In the genomic region with DNA sequence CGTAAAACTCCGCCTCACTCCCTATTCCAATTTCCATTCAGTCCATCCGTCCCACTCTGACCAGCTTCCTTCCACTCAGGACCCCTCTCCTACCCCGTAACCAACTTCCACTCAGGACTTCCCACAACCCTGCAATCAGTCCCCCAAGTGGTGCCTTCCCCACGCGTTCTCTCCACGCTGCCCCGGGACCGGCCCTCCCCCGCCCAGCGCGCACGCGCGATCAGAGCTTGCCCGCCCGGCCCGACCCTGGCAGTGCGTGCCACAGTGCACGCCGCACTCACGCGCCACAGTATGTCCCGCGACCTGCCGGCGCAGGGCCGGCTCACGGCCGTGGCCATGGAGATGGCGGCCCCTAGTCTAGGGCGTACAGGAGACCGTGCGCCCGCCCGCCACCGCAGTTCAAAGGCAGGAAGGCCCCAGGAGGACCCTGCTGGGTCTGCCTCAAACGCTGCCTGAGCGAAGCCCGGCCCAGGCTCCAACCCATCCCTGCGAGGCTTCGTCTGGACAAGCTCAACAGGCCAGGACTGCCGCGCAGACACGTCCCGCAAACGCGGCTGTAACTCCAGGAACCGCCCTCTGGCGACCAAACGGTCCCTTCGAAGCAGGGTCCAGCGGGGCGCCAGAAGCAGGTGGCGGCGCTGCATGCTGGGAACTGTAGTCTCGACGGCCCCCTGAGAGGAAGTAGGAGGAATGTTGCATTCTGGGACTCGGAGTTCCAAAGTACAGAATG, we compare ENCODE assay signal across 1 cellular context.
TF ChIP-seq lines count a peak whose summit lies in the region.

A gene with protein sequence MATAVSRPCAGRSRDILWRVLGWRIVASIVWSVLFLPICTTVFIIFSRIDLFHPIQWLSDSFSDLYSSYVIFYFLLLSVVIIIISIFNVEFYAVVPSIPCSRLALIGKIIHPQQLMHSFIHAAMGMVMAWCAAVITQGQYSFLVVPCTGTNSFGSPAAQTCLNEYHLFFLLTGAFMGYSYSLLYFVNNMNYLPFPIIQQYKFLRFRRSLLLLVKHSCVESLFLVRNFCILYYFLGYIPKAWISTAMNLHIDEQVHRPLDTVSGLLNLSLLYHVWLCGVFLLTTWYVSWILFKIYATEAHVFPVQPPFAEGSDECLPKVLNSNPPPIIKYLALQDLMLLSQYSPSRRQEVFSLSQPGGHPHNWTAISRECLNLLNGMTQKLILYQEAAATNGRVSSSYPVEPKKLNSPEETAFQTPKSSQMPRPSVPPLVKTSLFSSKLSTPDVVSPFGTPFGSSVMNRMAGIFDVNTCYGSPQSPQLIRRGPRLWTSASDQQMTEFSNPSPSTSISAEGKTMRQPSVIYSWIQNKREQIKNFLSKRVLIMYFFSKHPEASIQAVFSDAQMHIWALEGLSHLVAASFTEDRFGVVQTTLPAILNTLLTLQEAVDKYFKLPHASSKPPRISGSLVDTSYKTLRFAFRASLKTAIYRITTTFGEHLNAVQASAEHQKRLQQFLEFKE (minus strand): TSS at position 373 of the 730 bp plus-strand sequence. CDS start 35 bp downstream, at position 338.

TF ChIP-seq in K562, 482 proteins besides CTCF, POLR2A, EP300 and RAD21 (continued from another document and continues in another):
- TF ChIP-seq ZNF318 (IDR thresholded peaks at IDR 0.05; ENCODE audit: borderline replicate concordance in 1 of 2, low read depth in 1 of 2): no peak
- TF ChIP-seq U2AF2 (optimal IDR thresholded peaks at IDR 0.05; ENCODE audit: low read depth, low read length): no peak
- peak; percentile 95 for TF ChIP-seq DIDO1 (tag; IDR thresholded peaks at IDR 0.05; ENCODE audit: low read depth)
- TF ChIP-seq ZNF780A (CRISPR knock-in tag; IDR thresholded peaks at IDR 0.05): no peak
- peak; percentile 97 for TF ChIP-seq RBBP5 (IDR thresholded peaks at IDR 0.05; ENCODE audit: borderline replicate concordance, insufficient read depth, low read length, poor library complexity, severe bottlenecking)
- TF ChIP-seq, protein P1, sequence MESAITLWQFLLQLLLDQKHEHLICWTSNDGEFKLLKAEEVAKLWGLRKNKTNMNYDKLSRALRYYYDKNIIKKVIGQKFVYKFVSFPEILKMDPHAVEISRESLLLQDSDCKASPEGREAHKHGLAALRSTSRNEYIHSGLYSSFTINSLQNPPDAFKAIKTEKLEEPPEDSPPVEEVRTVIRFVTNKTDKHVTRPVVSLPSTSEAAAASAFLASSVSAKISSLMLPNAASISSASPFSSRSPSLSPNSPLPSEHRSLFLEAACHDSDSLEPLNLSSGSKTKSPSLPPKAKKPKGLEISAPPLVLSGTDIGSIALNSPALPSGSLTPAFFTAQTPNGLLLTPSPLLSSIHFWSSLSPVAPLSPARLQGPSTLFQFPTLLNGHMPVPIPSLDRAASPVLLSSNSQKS (CRISPR knock-in tag; IDR thresholded peaks at IDR 0.05): 0 out of 2 replicates have a peak, but pooled peaks have one; percentile 29
- TF ChIP-seq BHLHE40 (IDR thresholded peaks at IDR 0.05; ENCODE audit: low read length): peak; percentile 84
- peak; percentile 90 for TF ChIP-seq C11orf30 (IDR thresholded peaks at IDR 0.05; ENCODE audit: low read depth)
- TF ChIP-seq ARID1B (IDR thresholded peaks at IDR 0.05): no peak
- TF ChIP-seq, protein P2, sequence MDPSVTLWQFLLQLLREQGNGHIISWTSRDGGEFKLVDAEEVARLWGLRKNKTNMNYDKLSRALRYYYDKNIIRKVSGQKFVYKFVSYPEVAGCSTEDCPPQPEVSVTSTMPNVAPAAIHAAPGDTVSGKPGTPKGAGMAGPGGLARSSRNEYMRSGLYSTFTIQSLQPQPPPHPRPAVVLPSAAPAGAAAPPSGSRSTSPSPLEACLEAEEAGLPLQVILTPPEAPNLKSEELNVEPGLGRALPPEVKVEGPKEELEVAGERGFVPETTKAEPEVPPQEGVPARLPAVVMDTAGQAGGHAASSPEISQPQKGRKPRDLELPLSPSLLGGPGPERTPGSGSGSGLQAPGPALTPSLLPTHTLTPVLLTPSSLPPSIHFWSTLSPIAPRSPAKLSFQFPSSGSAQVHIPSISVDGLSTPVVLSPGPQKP (CRISPR knock-in tag; IDR thresholded peaks at IDR 0.05): no peak
- peak; percentile 48 for TF ChIP-seq ZNF224 (CRISPR knock-in tag; IDR thresholded peaks at IDR 0.05)
- TF ChIP-seq CHD1 (IDR thresholded peaks at IDR 0.05; ENCODE audit: low read length): no peak
- no peak for TF ChIP-seq RBM15 (IDR thresholded peaks at IDR 0.05; ENCODE audit: insufficient read depth, low read length)
- TF ChIP-seq, protein P3, sequence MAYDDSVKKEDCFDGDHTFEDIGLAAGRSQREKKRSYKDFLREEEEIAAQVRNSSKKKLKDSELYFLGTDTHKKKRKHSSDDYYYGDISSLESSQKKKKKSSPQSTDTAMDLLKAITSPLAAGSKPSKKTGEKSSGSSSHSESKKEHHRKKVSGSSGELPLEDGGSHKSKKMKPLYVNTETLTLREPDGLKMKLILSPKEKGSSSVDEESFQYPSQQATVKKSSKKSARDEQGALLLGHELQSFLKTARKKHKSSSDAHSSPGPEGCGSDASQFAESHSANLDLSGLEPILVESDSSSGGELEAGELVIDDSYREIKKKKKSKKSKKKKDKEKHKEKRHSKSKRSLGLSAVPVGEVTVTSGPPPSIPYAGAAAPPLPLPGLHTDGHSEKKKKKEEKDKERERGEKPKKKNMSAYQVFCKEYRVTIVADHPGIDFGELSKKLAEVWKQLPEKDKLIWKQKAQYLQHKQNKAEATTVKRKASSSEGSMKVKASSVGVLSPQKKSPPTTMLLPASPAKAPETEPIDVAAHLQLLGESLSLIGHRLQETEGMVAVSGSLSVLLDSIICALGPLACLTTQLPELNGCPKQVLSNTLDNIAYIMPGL (CRISPR knock-in tag; IDR thresholded peaks at IDR 0.05): peak; percentile 94; the same call in 1 of the 2 replicates
- TF ChIP-seq NFIX (CRISPR knock-in tag; IDR thresholded peaks at IDR 0.05; ENCODE audit: low read depth): no peak
- no peak for TF ChIP-seq COPS2 (conservative IDR thresholded peaks at IDR 0.05)
- TF ChIP-seq, protein P4, sequence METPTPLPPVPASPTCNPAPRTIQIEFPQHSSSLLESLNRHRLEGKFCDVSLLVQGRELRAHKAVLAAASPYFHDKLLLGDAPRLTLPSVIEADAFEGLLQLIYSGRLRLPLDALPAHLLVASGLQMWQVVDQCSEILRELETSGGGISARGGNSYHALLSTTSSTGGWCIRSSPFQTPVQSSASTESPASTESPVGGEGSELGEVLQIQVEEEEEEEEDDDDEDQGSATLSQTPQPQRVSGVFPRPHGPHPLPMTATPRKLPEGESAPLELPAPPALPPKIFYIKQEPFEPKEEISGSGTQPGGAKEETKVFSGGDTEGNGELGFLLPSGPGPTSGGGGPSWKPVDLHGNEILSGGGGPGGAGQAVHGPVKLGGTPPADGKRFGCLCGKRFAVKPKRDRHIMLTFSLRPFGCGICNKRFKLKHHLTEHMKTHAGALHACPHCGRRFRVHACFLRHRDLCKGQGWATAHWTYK (CRISPR knock-in tag; IDR thresholded peaks at IDR 0.05): peak; percentile 96
- TF ChIP-seq, protein P5, sequence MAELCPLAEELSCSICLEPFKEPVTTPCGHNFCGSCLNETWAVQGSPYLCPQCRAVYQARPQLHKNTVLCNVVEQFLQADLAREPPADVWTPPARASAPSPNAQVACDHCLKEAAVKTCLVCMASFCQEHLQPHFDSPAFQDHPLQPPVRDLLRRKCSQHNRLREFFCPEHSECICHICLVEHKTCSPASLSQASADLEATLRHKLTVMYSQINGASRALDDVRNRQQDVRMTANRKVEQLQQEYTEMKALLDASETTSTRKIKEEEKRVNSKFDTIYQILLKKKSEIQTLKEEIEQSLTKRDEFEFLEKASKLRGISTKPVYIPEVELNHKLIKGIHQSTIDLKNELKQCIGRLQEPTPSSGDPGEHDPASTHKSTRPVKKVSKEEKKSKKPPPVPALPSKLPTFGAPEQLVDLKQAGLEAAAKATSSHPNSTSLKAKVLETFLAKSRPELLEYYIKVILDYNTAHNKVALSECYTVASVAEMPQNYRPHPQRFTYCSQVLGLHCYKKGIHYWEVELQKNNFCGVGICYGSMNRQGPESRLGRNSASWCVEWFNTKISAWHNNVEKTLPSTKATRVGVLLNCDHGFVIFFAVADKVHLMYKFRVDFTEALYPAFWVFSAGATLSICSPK (IDR thresholded peaks at IDR 0.05; ENCODE audit: borderline replicate concordance): peak; percentile 85; the same call in 1 of the 2 replicates
- no peak for TF ChIP-seq EHMT2 (IDR thresholded peaks at IDR 0.05)
- no peak for TF ChIP-seq MEF2A (IDR thresholded peaks at IDR 0.05; ENCODE audit: control insufficient read depth, low read depth, low read length)
- 0 out of 2 replicates have a peak, but pooled peaks have one; percentile 15 for TF ChIP-seq SMC3 (conservative IDR thresholded peaks at IDR 0.05; ENCODE audit: insufficient read depth, low read depth, low read length)
- TF ChIP-seq HEY1 (CRISPR knock-in tag; IDR thresholded peaks at IDR 0.05; ENCODE audit: borderline replicate concordance): no peak
- no peak; the same call in 1 of the 2 replicates for TF ChIP-seq BACH1 (tag; IDR thresholded peaks at IDR 0.05)
- TF ChIP-seq TAF9B (IDR thresholded peaks at IDR 0.05; ENCODE audit: partially characterized antibody): peak; percentile 73
- no peak for TF ChIP-seq EWSR1 (IDR thresholded peaks at IDR 0.05; ENCODE audit: borderline replicate concordance, low read depth, partially characterized antibody)
- peak; percentile 99 for TF ChIP-seq ZNF644 (tag; IDR thresholded peaks at IDR 0.05; ENCODE audit: low read depth)
- peak; percentile 83 for TF ChIP-seq U2AF1 (optimal IDR thresholded peaks at IDR 0.05; ENCODE audit: low read depth, low read length)
- TF ChIP-seq MAFG (tag; conservative IDR thresholded peaks at IDR 0.05): no peak
- no peak for TF ChIP-seq CCAR2 (IDR thresholded peaks at IDR 0.05; ENCODE audit: low read depth, low read length)
- no peak for TF ChIP-seq MTA2 (IDR thresholded peaks at IDR 0.05; ENCODE audit: low read depth)
- TF ChIP-seq, protein P6, sequence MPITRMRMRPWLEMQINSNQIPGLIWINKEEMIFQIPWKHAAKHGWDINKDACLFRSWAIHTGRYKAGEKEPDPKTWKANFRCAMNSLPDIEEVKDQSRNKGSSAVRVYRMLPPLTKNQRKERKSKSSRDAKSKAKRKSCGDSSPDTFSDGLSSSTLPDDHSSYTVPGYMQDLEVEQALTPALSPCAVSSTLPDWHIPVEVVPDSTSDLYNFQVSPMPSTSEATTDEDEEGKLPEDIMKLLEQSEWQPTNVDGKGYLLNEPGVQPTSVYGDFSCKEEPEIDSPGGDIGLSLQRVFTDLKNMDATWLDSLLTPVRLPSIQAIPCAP (CRISPR knock-in tag; IDR thresholded peaks at IDR 0.05; ENCODE audit: borderline replicate concordance): no peak
- no peak for TF ChIP-seq CREBBP (IDR thresholded peaks at IDR 0.05; ENCODE audit: low read depth, low read length)
- no peak for TF ChIP-seq ZC3H4 (CRISPR knock-in tag; IDR thresholded peaks at IDR 0.05; ENCODE audit: borderline replicate concordance)
- TF ChIP-seq ZNF584 (CRISPR knock-in tag; IDR thresholded peaks at IDR 0.05; ENCODE audit: low read depth): peak; percentile 91; the same call in 1 of the 2 replicates
- TF ChIP-seq TARDBP (IDR thresholded peaks at IDR 0.05): no peak
- TF ChIP-seq ZBTB8A (IDR thresholded peaks at IDR 0.05; ENCODE audit: partially characterized antibody): peak; percentile 82
- no peak for TF ChIP-seq IRF2 (CRISPR knock-in tag; IDR thresholded peaks at IDR 0.05)
- TF ChIP-seq XRCC5 (IDR thresholded peaks at IDR 0.05; ENCODE audit: low read depth, low read length): peak; percentile 94; the same call in 1 of the 2 replicates
- TF ChIP-seq RBM25 (IDR thresholded peaks at IDR 0.05; ENCODE audit: low read depth, low read length, severe bottlenecking): no peak
- peak; percentile 96 for TF ChIP-seq ZNF175 (CRISPR knock-in tag; IDR thresholded peaks at IDR 0.05; ENCODE audit: low read depth)
- no peak for TF ChIP-seq NCOR1 (IDR thresholded peaks at IDR 0.05)
